Comparison of ENCODE assay signal across 8 cellular contexts in the genomic region with DNA sequence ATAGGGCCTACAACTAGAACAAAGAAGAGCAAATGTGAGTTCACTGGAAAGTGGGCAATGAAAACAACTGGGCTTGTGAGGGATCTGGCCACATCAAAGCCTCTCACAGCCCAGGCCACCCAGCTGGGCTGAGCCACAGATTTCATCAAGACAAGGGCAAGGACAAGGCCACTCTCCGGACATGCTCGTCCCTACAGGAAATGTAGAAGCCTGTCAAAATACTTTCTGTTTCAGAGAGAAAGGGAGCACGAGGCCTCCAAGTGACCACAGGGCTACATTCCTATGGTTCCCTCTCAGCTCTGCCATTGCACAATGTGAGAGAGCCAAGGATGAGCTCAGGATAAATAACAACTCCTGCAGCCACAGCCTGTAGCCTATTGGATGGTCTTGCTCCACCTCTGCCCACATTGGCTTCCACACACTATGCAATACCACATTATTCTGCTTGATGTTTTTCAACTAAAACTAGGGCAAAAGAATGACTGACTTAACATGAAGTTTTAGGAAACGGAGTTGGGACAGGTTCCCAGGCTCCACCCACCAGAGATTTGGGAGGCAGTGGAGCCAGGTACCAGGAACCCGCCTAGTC. TPM values are rescaled to one million over a fixed set of nuclear protein-coding genes. Genes with fewer than 3 reads are reported as not detected.
DNase-seq lines count a peak whose midpoint lies in the region; ATAC-seq and TF ChIP-seq lines count a peak whose summit lies in the region.

No MANE protein-coding gene starts in this region.

- TF ChIP-seq POLR2A in uterus (IDR thresholded peaks at IDR 0.05) = peak in 1 of 2 donors; percentile 29

- peak overlapping the region in 1 of 8 donors; percentile 79 for H3K4me3 Mint-ChIP-seq in CD4-positive, alpha-beta memory T cell

- peak overlapping the region; percentile 19 to 23 for H3K4me3 ChIP-seq in CD4-positive, alpha-beta memory T cell (ENCODE audit: low read length in 2 of 2)
- H3K4me3 ChIP-seq in uterus = peak overlapping the region in 1 of 2 donors; percentile 15

- peaks cover 3 to 67% (median 25%) of the 10 kb centered on the region in 4 donors for H3K4me1 Mint-ChIP-seq in CD4-positive, alpha-beta memory T cell

- H3K4me1 ChIP-seq in CD4-positive, alpha-beta memory T cell (ENCODE audit: insufficient read depth, low read length) = peaks cover 98% of the 10 kb centered on the region
- peaks cover 32 to 40% of the 10 kb centered on the region in 2 donors for H3K4me1 ChIP-seq in uterus

- H3K9me3 Mint-ChIP-seq in CD4-positive, alpha-beta memory T cell = no peaks in the 10 kb centered on the region

- H3K27me3 ChIP-seq in CD4-positive, alpha-beta memory T cell (ENCODE audit: insufficient read depth, low read length) = no peaks in the 10 kb centered on the region
- no peaks in the 10 kb centered on the region for H3K27me3 ChIP-seq in uterus

- intact Hi-C loops in CD4-positive, alpha-beta memory T cell (cut with micrococcal nuclease) = loop anchor here (1.0 kb wide), 1 partner anchor 8 kb away; no protein-coding TSS in a partner anchor
- intact Hi-C loops in uterus (cut with DNase I; ENCODE audit: low total_unique reads) = no loop called here

- peak in 3 of 5 donors; percentile 24 to 60 (median 30) for DNase-seq in CD4-positive, alpha-beta memory T cell
- DNase-seq in MV-4-11 (lab: John Stamatoyannopoulos, UW) (peak; percentile 99), lung microvascular endothelial cell (ENCODE audit: low read depth in 2 of 2) (peak; percentile 82 to 91), uterus (peak; percentile 68 to 89), activated T-cell treated with anti-CD3 and anti-CD28 coated beads for 4 hours (no peak), NCI-H1048 (lab: John Stamatoyannopoulos, UW) (no peak)
- peak; percentile 32 for DNase-seq in central memory CD4-positive, alpha-beta T cell

- POLR2A ChIA-PET in CD4-positive, alpha-beta memory T cell (lab: Charles Lee; ENCODE audit: partially characterized antibody) = interaction anchor here (1.0 to 16.7 kb wide), 2 partner anchors 12 to 18 kb away, joined by 3 to 984 read pairs; a partner anchor contains a TSS

- CTCF ChIA-PET in CD4-positive, alpha-beta memory T cell (lab: Charles Lee; ENCODE audit: partially characterized antibody) = interaction anchor here (0.6 to 1.7 kb wide), 6 partner anchors 10 to 233 kb away, joined by 3 to 8 read pairs (median 4); a partner anchor contains a TSS

- no peaks in the 10 kb centered on the region for H3K9me3 ChIP-seq in CD4-positive, alpha-beta memory T cell (ENCODE audit: control insufficient read depth in 1 of 2, low read length in 2 of 2)
- no peaks in the 10 kb centered on the region for H3K9me3 ChIP-seq in uterus

- ATAC-seq in HG02973 (IDR thresholded peaks at IDR 0.05; ENCODE audit: unreplicated experiment) = no peak

- no peaks in the 10 kb centered on the region for H3K36me3 ChIP-seq in CD4-positive, alpha-beta memory T cell (ENCODE audit: insufficient read depth, low read length)
- H3K36me3 ChIP-seq in uterus = no peaks in the 10 kb centered on the region

- peak overlapping the region; percentile 72 for H3K27ac ChIP-seq in CD4-positive, alpha-beta memory T cell (ENCODE audit: low read depth, low read length)
- H3K27ac ChIP-seq in uterus = peak overlapping the region; percentile 82 to 92

- no peak for TF ChIP-seq CTCF in uterus (IDR thresholded peaks at IDR 0.05)

- no peaks in the 10 kb centered on the region for H3K27me3 Mint-ChIP-seq in CD4-positive, alpha-beta memory T cell

- peaks cover 0 to 5% of the 10 kb centered on the region in 2 donors for H3K36me3 Mint-ChIP-seq in CD4-positive, alpha-beta memory T cell

- H3K27ac Mint-ChIP-seq in CD4-positive, alpha-beta memory T cell = no peak overlapping the region

RNA-seq across cellular contexts. Expression of a gene that starts 12.1 kb away (rescaled TPM):
- 100 to 1,000 TPM in 1 of 2 experiments, 10 to 100 TPM in 1; 98.1 to 114 TPM for total RNA-seq in CD4-positive, alpha-beta memory T cell
- 10 to 100 TPM in 1 of 2 donors, 1 to 10 TPM in 1; 5.6 to 35.4 TPM for polyA plus RNA-seq in CD4-positive, alpha-beta memory T cell
- total RNA-seq in lung microvascular endothelial cell (24.2 and 29.4 TPM in 2 replicates), uterus (10 to 100 TPM; 27.7 to 89.0 (median 57.9) TPM)

RNA-seq across cellular contexts. Expression of a gene that starts 27.0 kb away (rescaled TPM):
- not detected for total RNA-seq in CD4-positive, alpha-beta memory T cell
- polyA plus RNA-seq in CD4-positive, alpha-beta memory T cell = not detected
- total RNA-seq in lung microvascular endothelial cell = not detected in 2 replicates
- not detected for total RNA-seq in uterus

Comparison
In these comparisons a context has a peak if more than half of its experiments do, and no peak if none do; other contexts are left out.
1. DNase-seq: peak in CD4-positive, alpha-beta memory T cell (3 of 5), MV-4-11 (single experiment), central memory CD4-positive, alpha-beta T cell (single experiment), lung microvascular endothelial cell (2 of 2) and uterus (2 of 2); none in activated T-cell treated with anti-CD3 and anti-CD28 coated beads for 4 hours (single experiment) and NCI-H1048 (single experiment).